8 cellular contexts compared by ENCODE assay signal in the genomic region with DNA sequence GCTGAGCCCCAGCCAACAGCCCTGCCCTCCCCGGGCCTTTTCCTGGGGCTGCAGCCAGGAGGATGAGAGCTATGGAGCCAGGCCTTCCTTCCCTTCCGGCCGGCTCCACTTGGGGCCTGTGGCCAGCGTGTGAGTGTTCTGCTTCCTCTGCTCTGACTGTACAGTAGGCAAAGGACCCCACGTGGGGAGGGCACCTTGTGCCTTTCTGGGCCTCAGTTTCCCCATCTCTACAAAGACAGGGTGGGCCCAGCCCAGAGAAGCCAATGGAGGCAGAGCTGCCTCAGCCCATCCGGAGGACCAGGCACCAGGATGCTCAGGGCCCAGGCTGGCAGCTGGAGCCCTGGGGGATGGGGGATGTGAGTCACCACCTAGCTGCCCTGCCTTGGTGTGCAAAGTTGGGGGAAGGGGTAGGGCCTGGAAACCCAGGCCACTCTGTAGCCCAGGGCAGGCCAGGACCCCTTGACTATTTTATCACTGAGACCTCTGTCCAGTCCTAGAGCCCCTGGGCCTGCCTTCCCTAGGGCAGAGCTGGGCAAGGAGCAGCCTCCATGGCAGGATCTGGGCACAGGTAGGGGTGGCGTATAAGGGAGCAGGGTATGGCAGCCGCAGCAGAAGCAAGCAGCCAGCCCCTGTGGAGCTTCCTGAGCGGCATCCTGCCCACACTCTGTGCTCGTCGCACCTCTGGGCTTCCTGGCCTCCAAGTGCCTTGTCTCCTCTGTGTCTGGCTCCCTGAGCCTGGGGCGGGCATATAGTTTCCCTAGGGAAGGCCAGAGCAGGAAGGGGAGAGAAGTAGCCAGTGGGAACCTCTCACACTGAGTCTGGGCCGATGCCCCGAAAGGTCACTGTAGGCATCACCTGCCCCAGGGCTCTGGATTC. TPM values are rescaled to one million over a fixed set of nuclear protein-coding genes. Genes with fewer than 3 reads are reported as not detected.
A peak's percentile ranks its signal among the peaks of the same experiment; 100 is the strongest.
DNase-seq lines count a peak whose midpoint lies in the region; ATAC-seq and TF ChIP-seq lines count a peak whose summit lies in the region.

No MANE protein-coding gene starts in this region.

- CTCF ChIA-PET in CD8-positive, alpha-beta T cell (lab: Charles Lee) = interaction anchor here (1.2 to 8.1 kb wide), 5 partner anchors 10 to 26 kb away, joined by 4 to 76 read pairs (median 19); no protein-coding TSS in a partner anchor

- H3K36me3 Mint-ChIP-seq in CD8-positive, alpha-beta T cell = peaks cover 32% of the 10 kb centered on the region
- no peaks in the 10 kb centered on the region for H3K36me3 Mint-ChIP-seq in progenitor cell of endocrine pancreas (ENCODE audit: insufficient read depth)

- no peaks in the 10 kb centered on the region for H3K9me3 Mint-ChIP-seq in CD8-positive, alpha-beta T cell
- no peaks in the 10 kb centered on the region for H3K9me3 Mint-ChIP-seq in progenitor cell of endocrine pancreas (ENCODE audit: low read depth)

- intact Hi-C loops in CD8-positive, alpha-beta T cell (cut with DNase I, micrococcal nuclease) = loop anchor here (1.0 to 10.0 kb wide), 4 partner anchors 64 to 92 kb away; a partner anchor contains a TSS

- peaks cover 4% of the 10 kb centered on the region for H3K36me3 ChIP-seq in CD8-positive, alpha-beta T cell (ENCODE audit: insufficient read depth, low read length)

- peaks cover 76% of the 10 kb centered on the region for H3K4me1 Mint-ChIP-seq in CD8-positive, alpha-beta T cell (ENCODE audit: low read depth)
- H3K4me1 Mint-ChIP-seq in progenitor cell of endocrine pancreas (ENCODE audit: low read depth) = peaks cover 2% of the 10 kb centered on the region

- peaks cover 77% of the 10 kb centered on the region for H3K4me1 ChIP-seq in CD8-positive, alpha-beta T cell (ENCODE audit: insufficient read depth, low read length)

- H3K4me3 ChIP-seq in CD8-positive, alpha-beta T cell (ENCODE audit: low read depth, low read length) = peak overlapping the region; percentile 87

- peak overlapping the region; percentile 90 for H3K4me3 Mint-ChIP-seq in CD8-positive, alpha-beta T cell
- no peak overlapping the region for H3K4me3 Mint-ChIP-seq in progenitor cell of endocrine pancreas (ENCODE audit: low read depth)

- no peaks in the 10 kb centered on the region for H3K9me3 ChIP-seq in CD8-positive, alpha-beta T cell (ENCODE audit: low read length)

- no peak for TF ChIP-seq CTCF in CD8-positive, alpha-beta T cell (IDR thresholded peaks at IDR 0.05)
- no peak for TF ChIP-seq CTCF in progenitor cell of endocrine pancreas (IDR thresholded peaks at IDR 0.05; ENCODE audit: unreplicated experiment)

- H3K27me3 Mint-ChIP-seq in CD8-positive, alpha-beta T cell (ENCODE audit: low read depth) = no peaks in the 10 kb centered on the region
- peaks cover 17% of the 10 kb centered on the region for H3K27me3 Mint-ChIP-seq in progenitor cell of endocrine pancreas

- peak in 6 of 7 experiments; percentile 38 to 77 (median 63) for DNase-seq in CD8-positive, alpha-beta T cell
- DNase-seq in activated CD4-positive, alpha-beta T cell treated with anti-CD3 and anti-CD28 coated beads for 24 hours (ENCODE audit: low read depth in 2 of 2) = peak; percentile 49 to 56
- DNase-seq in effector CD4-positive, alpha-beta T cell = peak; percentile 35
- DNase-seq in renal cortical epithelial cell (ENCODE audit: low read depth) = peak; percentile 7
- DNase-seq in SKM-1 treated with dmso at 0.1 percent for 144 hours (lab: John Stamatoyannopoulos, UW; ENCODE audit: unreplicated experiment) = no peak
- DNase-seq in progenitor cell of endocrine pancreas (ENCODE audit: low spot score, unreplicated experiment) = no peak

- H3K27me3 ChIP-seq in CD8-positive, alpha-beta T cell (ENCODE audit: insufficient read depth, low read length) = no peaks in the 10 kb centered on the region

- H3K27ac Mint-ChIP-seq in CD8-positive, alpha-beta T cell = peak overlapping the region; percentile 97
- no peak overlapping the region for H3K27ac Mint-ChIP-seq in progenitor cell of endocrine pancreas

- POLR2A ChIA-PET in CD8-positive, alpha-beta T cell (lab: Charles Lee) = interaction anchor here (0.9 to 3.7 kb wide), 7 partner anchors 9 to 74 kb away, joined by 3 to 33 read pairs (median 13); a partner anchor contains a TSS

- peak; percentile 54 for ATAC-seq in CD8-positive, alpha-beta T cell
- no peak for ATAC-seq in GM18858 (IDR thresholded peaks at IDR 0.05; ENCODE audit: unreplicated experiment)
- ATAC-seq in HG03159 (IDR thresholded peaks at IDR 0.05; ENCODE audit: unreplicated experiment) = no peak

- H3K27ac ChIP-seq in CD8-positive, alpha-beta T cell (ENCODE audit: low read depth, low read length) = peak overlapping the region; percentile 81

RNA-seq across cellular contexts. Expression of a gene that starts 1.8 kb away (rescaled TPM):
- 10 to 100 TPM; 86.7 to 88.0 TPM for total RNA-seq in CD8-positive, alpha-beta T cell
- total RNA-seq in renal cortical epithelial cell (not detected in 2 replicates), progenitor cell of endocrine pancreas (not detected in 2 replicates)

Comparison
In these comparisons a context has a peak if more than half of its experiments do, and no peak if none do; other contexts are left out.
1. DNase-seq: peak in CD8-positive, alpha-beta T cell (6 of 7), activated CD4-positive, alpha-beta T cell treated with anti-CD3 and anti-CD28 coated beads for 24 hours (2 of 2), effector CD4-positive, alpha-beta T cell (single experiment) and renal cortical epithelial cell (single experiment); none in SKM-1 treated with dmso at 0.1 percent for 144 hours (single experiment) and progenitor cell of endocrine pancreas (single experiment).
2. RNA of a gene that starts 1.8 kb away (total RNA-seq): 86.7 to 88.0 TPM in CD8-positive, alpha-beta T cell; not detected in progenitor cell of endocrine pancreas and not detected in renal cortical epithelial cell; every median in the first group is over 10 times any median in the second.